1 cellular context compared by ENCODE assay signal in genomic region chr4:101649790-101650450, GRCh38.
TF ChIP-seq lines count a peak whose summit lies in the region.

No MANE protein-coding gene starts in this region.

TF ChIP-seq in GM23338, 12 proteins besides CTCF, POLR2A, EP300 and RAD21 (continued from another document):
- TF ChIP-seq, protein P1, sequence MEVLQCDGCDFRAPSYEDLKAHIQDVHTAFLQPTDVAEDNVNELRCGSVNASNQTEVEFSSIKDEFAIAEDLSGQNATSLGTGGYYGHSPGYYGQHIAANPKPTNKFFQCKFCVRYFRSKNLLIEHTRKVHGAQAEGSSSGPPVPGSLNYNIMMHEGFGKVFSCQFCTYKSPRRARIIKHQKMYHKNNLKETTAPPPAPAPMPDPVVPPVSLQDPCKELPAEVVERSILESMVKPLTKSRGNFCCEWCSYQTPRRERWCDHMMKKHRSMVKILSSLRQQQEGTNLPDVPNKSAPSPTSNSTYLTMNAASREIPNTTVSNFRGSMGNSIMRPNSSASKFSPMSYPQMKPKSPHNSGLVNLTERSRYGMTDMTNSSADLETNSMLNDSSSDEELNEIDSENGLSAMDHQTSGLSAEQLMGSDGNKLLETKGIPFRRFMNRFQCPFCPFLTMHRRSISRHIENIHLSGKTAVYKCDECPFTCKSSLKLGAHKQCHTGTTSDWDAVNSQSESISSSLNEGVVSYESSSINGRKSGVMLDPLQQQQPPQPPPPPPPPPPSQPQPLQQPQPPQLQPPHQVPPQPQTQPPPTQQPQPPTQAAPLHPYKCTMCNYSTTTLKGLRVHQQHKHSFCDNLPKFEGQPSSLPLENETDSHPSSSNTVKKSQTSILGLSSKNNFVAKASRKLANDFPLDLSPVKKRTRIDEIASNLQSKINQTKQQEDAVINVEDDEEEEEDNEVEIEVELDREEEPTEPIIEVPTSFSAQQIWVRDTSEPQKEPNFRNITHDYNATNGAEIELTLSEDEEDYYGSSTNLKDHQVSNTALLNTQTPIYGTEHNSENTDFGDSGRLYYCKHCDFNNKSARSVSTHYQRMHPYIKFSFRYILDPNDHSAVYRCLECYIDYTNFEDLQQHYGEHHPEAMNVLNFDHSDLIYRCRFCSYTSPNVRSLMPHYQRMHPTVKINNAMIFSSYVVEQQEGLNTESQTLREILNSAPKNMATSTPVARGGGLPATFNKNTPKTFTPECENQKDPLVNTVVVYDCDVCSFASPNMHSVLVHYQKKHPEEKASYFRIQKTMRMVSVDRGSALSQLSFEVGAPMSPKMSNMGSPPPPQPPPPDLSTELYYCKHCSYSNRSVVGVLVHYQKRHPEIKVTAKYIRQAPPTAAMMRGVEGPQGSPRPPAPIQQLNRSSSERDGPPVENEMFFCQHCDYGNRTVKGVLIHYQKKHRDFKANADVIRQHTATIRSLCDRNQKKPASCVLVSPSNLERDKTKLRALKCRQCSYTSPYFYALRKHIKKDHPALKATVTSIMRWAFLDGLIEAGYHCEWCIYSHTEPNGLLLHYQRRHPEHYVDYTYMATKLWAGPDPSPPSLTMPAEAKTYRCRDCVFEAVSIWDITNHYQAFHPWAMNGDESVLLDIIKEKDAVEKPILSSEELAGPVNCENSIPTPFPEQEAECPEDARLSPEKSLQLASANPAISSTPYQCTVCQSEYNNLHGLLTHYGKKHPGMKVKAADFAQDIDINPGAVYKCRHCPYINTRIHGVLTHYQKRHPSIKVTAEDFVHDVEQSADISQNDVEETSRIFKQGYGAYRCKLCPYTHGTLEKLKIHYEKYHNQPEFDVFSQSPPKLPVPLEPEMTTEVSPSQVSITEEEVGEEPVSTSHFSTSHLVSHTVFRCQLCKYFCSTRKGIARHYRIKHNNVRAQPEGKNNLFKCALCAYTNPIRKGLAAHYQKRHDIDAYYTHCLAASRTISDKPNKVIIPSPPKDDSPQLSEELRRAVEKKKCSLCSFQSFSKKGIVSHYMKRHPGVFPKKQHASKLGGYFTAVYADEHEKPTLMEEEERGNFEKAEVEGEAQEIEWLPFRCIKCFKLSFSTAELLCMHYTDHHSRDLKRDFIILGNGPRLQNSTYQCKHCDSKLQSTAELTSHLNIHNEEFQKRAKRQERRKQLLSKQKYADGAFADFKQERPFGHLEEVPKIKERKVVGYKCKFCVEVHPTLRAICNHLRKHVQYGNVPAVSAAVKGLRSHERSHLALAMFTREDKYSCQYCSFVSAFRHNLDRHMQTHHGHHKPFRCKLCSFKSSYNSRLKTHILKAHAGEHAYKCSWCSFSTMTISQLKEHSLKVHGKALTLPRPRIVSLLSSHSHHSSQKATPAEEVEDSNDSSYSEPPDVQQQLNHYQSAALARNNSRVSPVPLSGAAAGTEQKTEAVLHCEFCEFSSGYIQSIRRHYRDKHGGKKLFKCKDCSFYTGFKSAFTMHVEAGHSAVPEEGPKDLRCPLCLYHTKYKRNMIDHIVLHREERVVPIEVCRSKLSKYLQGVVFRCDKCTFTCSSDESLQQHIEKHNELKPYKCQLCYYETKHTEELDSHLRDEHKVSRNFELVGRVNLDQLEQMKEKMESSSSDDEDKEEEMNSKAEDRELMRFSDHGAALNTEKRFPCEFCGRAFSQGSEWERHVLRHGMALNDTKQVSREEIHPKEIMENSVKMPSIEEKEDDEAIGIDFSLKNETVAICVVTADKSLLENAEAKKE (CRISPR knock-in tag; IDR thresholded peaks at IDR 0.05): no peak
- TF ChIP-seq NANOG (IDR thresholded peaks at IDR 0.05; ENCODE audit: borderline replicate concordance): no peak
- no peak for TF ChIP-seq EZH2 (IDR thresholded peaks at IDR 0.05; ENCODE audit: low read depth, unreplicated experiment)
- no peak for TF ChIP-seq ETS1 (IDR thresholded peaks at IDR 0.05)
- TF ChIP-seq JUNB (IDR thresholded peaks at IDR 0.05; ENCODE audit: unreplicated experiment): no peak
- no peak for TF ChIP-seq ZNF114 (CRISPR knock-in tag; IDR thresholded peaks at IDR 0.05)
- TF ChIP-seq STAT1 (IDR thresholded peaks at IDR 0.05; ENCODE audit: unreplicated experiment): no peak
- no peak for TF ChIP-seq ZNF331 (CRISPR knock-in tag; IDR thresholded peaks at IDR 0.05; ENCODE audit: low read depth)
- no peak for TF ChIP-seq EZH2phosphoT487 (IDR thresholded peaks at IDR 0.05; ENCODE audit: unreplicated experiment)
